11 cellular contexts compared by ENCODE assay signal in genomic region chr1:186188004-186188539, GRCh38.
DNase-seq lines count a peak whose midpoint lies in the region; ATAC-seq lines count a peak whose summit lies in the region.
"Had no signal": no experiment of that assay in that cellular context is flagged by ENCODE, and none has a peak within 500 bp of the region (broad histone marks: within the 10 kb centered on the region; RNA-seq: fewer than 3 reads in every experiment).

No MANE protein-coding gene starts in this region.

- H3K79me1 ChIP-seq in trophoblast cell (ENCODE audit: low read length), result no peaks in the 10 kb centered on the region

- H2AFZ ChIP-seq in trophoblast cell (ENCODE audit: insufficient read depth, low read length, poor library complexity), result no peak overlapping the region

- H3K4me2 ChIP-seq in trophoblast cell (ENCODE audit: low read length), result no peak overlapping the region

- DNase-seq in amniotic stem cell (lab: John Stamatoyannopoulos, UW), result peak; percentile 71
- peak; percentile 77 to 90 for DNase-seq in trophoblast cell
- no peak for DNase-seq in natural killer cell treated with Interleukin-12 subunit alpha and Interleukin-12 subunit beta and Interleukin-15 and Interleukin-18, amount 100 ng/mL, for 72 hours (ENCODE audit: low spot score)
- DNase-seq in NCI-H2029 (lab: John Stamatoyannopoulos, UW), result no peak
- DNase-seq in NCI-H146 treated with DMSO at 0.1 percent for 48 hours (lab: John Stamatoyannopoulos, UW; ENCODE audit: unreplicated experiment), result no peak
- no peak for DNase-seq in NCI-H82 treated with DMSO at 0.1 percent for 48 hours (lab: John Stamatoyannopoulos, UW; ENCODE audit: unreplicated experiment)
- DNase-seq: activated CD4-positive, alpha-beta T cell treated with anti-CD3 and anti-CD28 coated beads, Interleukin-2, amount 50 U/mL, for 48 hours; hippocampal formation; NCI-H1436 had no signal

- H3K14ac ChIP-seq in trophoblast cell (ENCODE audit: low read length), result peak overlapping the region; percentile 4

- no peak overlapping the region for H2AK5ac ChIP-seq in trophoblast cell (ENCODE audit: low read length)

- H3K9me3 ChIP-seq in trophoblast cell (ENCODE audit: insufficient read depth, low read depth, low read length), result no peaks in the 10 kb centered on the region

- H3K27ac ChIP-seq in trophoblast cell (ENCODE audit: low read depth, low read length), result peak overlapping the region; percentile 80

- H4K8ac ChIP-seq in trophoblast cell (ENCODE audit: low read depth, low read length), result no peak overlapping the region

- no peaks in the 10 kb centered on the region for H3K27me3 Mint-ChIP-seq in natural killer cell treated with Interleukin-12 subunit alpha and Interleukin-12 subunit beta and Interleukin-15 and Interleukin-18, amount 100 ng/mL, for 72 hours

- H3K23ac ChIP-seq in trophoblast cell (ENCODE audit: low read length), result no peak overlapping the region

- H2BK5ac ChIP-seq in trophoblast cell (ENCODE audit: low read depth, low read length, poor library complexity), result no peak overlapping the region

- H3K4me3 Mint-ChIP-seq in natural killer cell treated with Interleukin-12 subunit alpha and Interleukin-12 subunit beta and Interleukin-15 and Interleukin-18, amount 100 ng/mL, for 72 hours, result no peak overlapping the region

- no peak overlapping the region for H3K4me3 ChIP-seq in trophoblast cell (ENCODE audit: low read depth, low read length)

- no peak overlapping the region for H4K12ac ChIP-seq in trophoblast cell (ENCODE audit: low read depth, low read length)

- H3K36me3 ChIP-seq in trophoblast cell (ENCODE audit: control insufficient read depth in 1 of 2, insufficient read depth in 2 of 2, low read length in 2 of 2), result no peaks in the 10 kb centered on the region

- no CpG with 5 or more reads among the region's 3 CpGs for WGBS in trophoblast cell (ENCODE audit: extremely low coverage, insufficient coverage, insufficient read length)

- no peak overlapping the region for H3K4ac ChIP-seq in trophoblast cell (ENCODE audit: low read depth, low read length)

- H3K79me2 ChIP-seq in trophoblast cell (ENCODE audit: control insufficient read depth, insufficient read depth, low read length, poor library complexity), result no peaks in the 10 kb centered on the region

- H2BK120ac ChIP-seq in trophoblast cell (ENCODE audit: insufficient read depth, low read length, poor library complexity), result no peak overlapping the region

- no peaks in the 10 kb centered on the region for H3K36me3 Mint-ChIP-seq in natural killer cell treated with Interleukin-12 subunit alpha and Interleukin-12 subunit beta and Interleukin-15 and Interleukin-18, amount 100 ng/mL, for 72 hours

- H3K27me3 ChIP-seq in trophoblast cell (ENCODE audit: insufficient read depth, low read length), result no peaks in the 10 kb centered on the region

- H4K91ac ChIP-seq in trophoblast cell (ENCODE audit: low read depth, low read length), result peak overlapping the region; percentile 58

- H3K4me1 Mint-ChIP-seq in natural killer cell treated with Interleukin-12 subunit alpha and Interleukin-12 subunit beta and Interleukin-15 and Interleukin-18, amount 100 ng/mL, for 72 hours (ENCODE audit: low read depth in 2 of 2), result no peaks in the 10 kb centered on the region

- H3K27ac Mint-ChIP-seq in natural killer cell treated with Interleukin-12 subunit alpha and Interleukin-12 subunit beta and Interleukin-15 and Interleukin-18, amount 100 ng/mL, for 72 hours, result no peak overlapping the region

- H3K9me3 Mint-ChIP-seq in natural killer cell treated with Interleukin-12 subunit alpha and Interleukin-12 subunit beta and Interleukin-15 and Interleukin-18, amount 100 ng/mL, for 72 hours, result no peaks in the 10 kb centered on the region

- H3K9ac ChIP-seq in trophoblast cell (ENCODE audit: low read length), result no peak overlapping the region

- H2BK12ac ChIP-seq in trophoblast cell (ENCODE audit: low read length), result no peak overlapping the region

- no peak overlapping the region for H3K18ac ChIP-seq in trophoblast cell (ENCODE audit: low read length)

- peaks cover 5 to 11% of the 10 kb centered on the region in 2 experiments for H3K4me1 ChIP-seq in trophoblast cell (ENCODE audit: control insufficient read depth in 1 of 2, insufficient read depth in 2 of 2, low read length in 2 of 2)

- ATAC-seq in GM19452 (IDR thresholded peaks at IDR 0.05; ENCODE audit: unreplicated experiment) (peak; percentile 10), HG03045 (IDR thresholded peaks at IDR 0.05; ENCODE audit: unreplicated experiment) (peak; percentile 25)
- ATAC-seq in natural killer cell treated with Interleukin-12 subunit alpha and Interleukin-12 subunit beta and Interleukin-15 and Interleukin-18, amount 100 ng/mL, for 72 hours, result no peak

Comparison
In these comparisons a context has a peak if more than half of its experiments do, and no peak if none do; other contexts are left out.
1. ATAC-seq: peak in GM19452 (single experiment) and HG03045 (single experiment); none in natural killer cell treated with Interleukin-12 subunit alpha and Interleukin-12 subunit beta and Interleukin-15 and Interleukin-18, amount 100 ng/mL, for 72 hours (0 of 2).
2. DNase-seq: peak in amniotic stem cell (single experiment) and trophoblast cell (2 of 2); none in natural killer cell treated with Interleukin-12 subunit alpha and Interleukin-12 subunit beta and Interleukin-15 and Interleukin-18, amount 100 ng/mL, for 72 hours (single experiment), NCI-H2029 (single experiment), NCI-H146 treated with DMSO at 0.1 percent for 48 hours (single experiment) and NCI-H82 treated with DMSO at 0.1 percent for 48 hours (single experiment).